12 cellular contexts compared by ENCODE assay signal in the genomic region with DNA sequence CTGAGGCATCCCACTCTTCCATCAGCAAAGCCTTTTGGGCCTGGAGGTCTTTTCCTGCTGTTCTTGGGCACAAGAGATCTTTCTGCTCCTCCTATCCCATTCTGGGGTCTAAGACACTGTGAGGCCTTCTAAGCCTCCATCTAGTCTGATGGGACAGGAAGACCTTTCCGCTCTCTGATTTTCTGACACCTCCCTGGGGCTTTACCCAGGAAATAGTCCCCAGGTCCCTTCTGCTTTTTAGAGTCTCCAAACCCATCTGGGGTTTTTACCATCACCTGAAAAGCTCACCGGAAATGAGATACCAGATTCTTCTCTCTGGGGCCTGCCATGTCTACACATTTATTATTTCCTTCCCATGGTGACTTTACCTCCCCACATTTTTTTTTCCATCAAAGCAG. TPM values are rescaled to one million over a fixed set of nuclear protein-coding genes. Genes with fewer than 3 reads are reported as not detected.
DNase-seq lines count a peak whose midpoint lies in the region; ATAC-seq lines count a peak whose summit lies in the region.
"Had no signal": no experiment of that assay in that cellular context is flagged by ENCODE, and none has a peak within 500 bp of the region (broad histone marks: within the 10 kb centered on the region; RNA-seq: fewer than 3 reads in every experiment).

No MANE protein-coding gene starts in this region.

- H3K4me1 Mint-ChIP-seq in CD4-positive, alpha-beta memory T cell = peaks cover 0 to 10% (median 4%) of the 10 kb centered on the region in 4 donors

- no peak overlapping the region for H3K27ac ChIP-seq in CD4-positive, alpha-beta memory T cell (ENCODE audit: low read depth, low read length)
- H3K27ac ChIP-seq in Karpas-422 (ENCODE audit: low read length) = peak overlapping the region; percentile 79
- H3K27ac ChIP-seq: foreskin keratinocyte, lower lobe of right lung had no signal

- no peaks in the 10 kb centered on the region for H3K79me2 ChIP-seq in Karpas-422 (ENCODE audit: low read length)

- no peak overlapping the region for H3K4me3 Mint-ChIP-seq in CD4-positive, alpha-beta memory T cell

- ATAC-seq in GM19035 (IDR thresholded peaks at IDR 0.05; ENCODE audit: unreplicated experiment) = peak; percentile 82
- peak; percentile 75 for ATAC-seq in HG02642 (IDR thresholded peaks at IDR 0.05; ENCODE audit: poor library complexity, unreplicated experiment)
- ATAC-seq in HG03045 (IDR thresholded peaks at IDR 0.05; ENCODE audit: unreplicated experiment) = no peak
- ATAC-seq: foreskin keratinocyte, lower lobe of right lung had no signal

- H3K27me3 ChIP-seq in CD4-positive, alpha-beta memory T cell (ENCODE audit: insufficient read depth, low read length) = no peaks in the 10 kb centered on the region
- H3K27me3 ChIP-seq in Karpas-422 (ENCODE audit: low read length) = no peaks in the 10 kb centered on the region
- H3K27me3 ChIP-seq: foreskin keratinocyte had no signal

- peaks cover 0 to 2% (median 0%) of the 10 kb centered on the region in 8 donors for H3K9me3 Mint-ChIP-seq in CD4-positive, alpha-beta memory T cell

- no peaks in the 10 kb centered on the region for H3K36me3 Mint-ChIP-seq in CD4-positive, alpha-beta memory T cell

- peak in 1 of 5 donors; percentile 6 for DNase-seq in CD4-positive, alpha-beta memory T cell
- peak; percentile 92 for DNase-seq in Karpas-422
- DNase-seq in cerebellar nuclear complex (lab: John Stamatoyannopoulos, UW) = no peak
- no peak for DNase-seq in DMS153 treated with DMSO at 0.1 percent for 48 hours (lab: John Stamatoyannopoulos, UW; ENCODE audit: unreplicated experiment)
- no peak for DNase-seq in cerebellar cortex (ENCODE audit: low spot score)
- DNase-seq: foreskin keratinocyte, lower lobe of right lung, NCI-H510A, retina had no signal

- CTCF ChIA-PET in CD4-positive, alpha-beta memory T cell (lab: Charles Lee; ENCODE audit: partially characterized antibody) = no interaction called here

- intact Hi-C loops in CD4-positive, alpha-beta memory T cell (cut with micrococcal nuclease) = no loop called here

- no peaks in the 10 kb centered on the region for H3K4me1 ChIP-seq in CD4-positive, alpha-beta memory T cell (ENCODE audit: insufficient read depth, low read length)
- H3K4me1 ChIP-seq in Karpas-422 (ENCODE audit: low read length) = peaks cover 36% of the 10 kb centered on the region
- H3K4me1 ChIP-seq: foreskin keratinocyte, lower lobe of right lung had no signal

- no peaks in the 10 kb centered on the region for H4K20me1 ChIP-seq in Karpas-422 (ENCODE audit: insufficient read depth, low read depth, low read length)

- H3K36me3 ChIP-seq in CD4-positive, alpha-beta memory T cell (ENCODE audit: insufficient read depth, low read length) = no peaks in the 10 kb centered on the region
- no peaks in the 10 kb centered on the region for H3K36me3 ChIP-seq in Karpas-422 (ENCODE audit: insufficient read depth, low read length)
- H3K36me3 ChIP-seq: lower lobe of right lung had no signal

- H3K4me3 ChIP-seq in CD4-positive, alpha-beta memory T cell (ENCODE audit: low read length in 2 of 2) = no peak overlapping the region
- 0 out of 2 replicates have a peak overlapping the region, but pooled peaks have one; percentile 24 for H3K4me3 ChIP-seq in Karpas-422 (ENCODE audit: low read length)
- H3K4me3 ChIP-seq: lower lobe of right lung had no signal

- no peaks in the 10 kb centered on the region for H3K27me3 Mint-ChIP-seq in CD4-positive, alpha-beta memory T cell

- H3K27ac Mint-ChIP-seq in CD4-positive, alpha-beta memory T cell = peak overlapping the region in 6 of 7 donors; percentile 18 to 74 (median 57)

- no peak overlapping the region for H3K9ac ChIP-seq in Karpas-422 (ENCODE audit: low read length)

- no peak overlapping the region for H2AFZ ChIP-seq in Karpas-422 (ENCODE audit: low read length)

- peak overlapping the region; percentile 65 for H3K4me2 ChIP-seq in Karpas-422 (ENCODE audit: low read depth, low read length, poor library complexity, severe bottlenecking)

- no peaks in the 10 kb centered on the region for H3K9me2 ChIP-seq in Karpas-422 (replicated peaks; ENCODE audit: insufficient read depth, low read length)

- H3K9me3 ChIP-seq in CD4-positive, alpha-beta memory T cell (ENCODE audit: control insufficient read depth in 1 of 2, low read length in 2 of 2) = no peaks in the 10 kb centered on the region
- peaks cover 3% of the 10 kb centered on the region; the same call in 1 of the 2 replicates for H3K9me3 ChIP-seq in Karpas-422 (ENCODE audit: low read length)

- POLR2A ChIA-PET in CD4-positive, alpha-beta memory T cell (lab: Charles Lee; ENCODE audit: partially characterized antibody) = no interaction called here

RNA-seq across cellular contexts. Expression of a gene that starts 21.1 kb away (rescaled TPM):
- total RNA-seq in CD4-positive, alpha-beta memory T cell = not detected
- polyA plus RNA-seq in CD4-positive, alpha-beta memory T cell = under 1 TPM in 1 of 2 donors, not detected in 1; 0.20 TPM
- total RNA-seq in Karpas-422 (2014; rRNA removed; shearing (Covaris generic); ENCODE audit: low replicate concordance) = 7.4 and 17.6 TPM in 2 replicates
- total RNA-seq: foreskin keratinocyte, lower lobe of right lung had no signal
- polyA plus RNA-seq: foreskin keratinocyte had no signal

RNA-seq across cellular contexts. Expression of a gene that starts 32.1 kb away (rescaled TPM):
- total RNA-seq in CD4-positive, alpha-beta memory T cell = 10 to 100 TPM; 56.6 to 67.2 TPM
- polyA plus RNA-seq in CD4-positive, alpha-beta memory T cell = 100 to 1,000 TPM; 177 to 252 TPM
- 230 and 370 TPM in 2 replicates for total RNA-seq in Karpas-422 (2014; rRNA removed; shearing (Covaris generic); ENCODE audit: low replicate concordance)
